Comparison of ENCODE assay signal across 8 cellular contexts in the genomic region with DNA sequence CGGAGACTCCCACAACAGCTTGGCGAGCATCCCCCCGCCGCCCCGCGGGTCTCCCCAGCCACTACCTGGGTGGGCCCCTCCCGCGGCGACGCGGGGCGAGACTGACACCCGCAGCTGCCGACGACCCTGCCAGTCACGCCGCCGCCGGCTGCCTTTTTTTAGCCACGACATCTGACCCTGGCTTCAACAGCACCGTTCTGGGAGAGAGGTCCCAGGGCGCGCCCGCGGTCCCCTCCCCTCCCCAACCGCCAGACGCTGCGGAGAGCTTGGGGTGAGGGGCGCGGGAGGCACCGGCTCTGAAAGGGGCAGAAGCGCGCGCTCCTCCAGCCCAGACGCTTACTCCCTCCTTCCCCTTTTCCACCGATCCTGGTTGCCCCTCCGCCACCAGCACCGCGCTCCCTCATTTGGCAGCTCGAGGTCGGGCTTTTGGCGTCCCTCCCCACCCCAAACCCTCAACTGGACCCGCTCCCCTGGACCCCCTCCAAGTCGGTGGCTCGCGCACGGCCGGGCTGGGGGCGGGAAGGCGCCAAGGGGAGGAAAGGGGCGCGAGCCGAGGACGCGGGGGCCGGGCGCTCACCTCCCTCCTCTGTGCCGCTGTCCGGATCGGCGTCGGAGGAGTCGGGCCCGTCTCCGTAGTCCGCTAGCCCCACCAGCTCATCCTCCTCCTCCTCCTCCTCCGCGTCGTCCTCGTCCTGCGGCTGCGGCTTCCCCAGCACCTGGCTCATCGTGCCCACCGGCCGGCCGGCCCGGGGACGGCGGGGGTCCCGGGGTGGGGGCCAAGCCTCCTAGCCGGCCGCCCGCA. TPM values are rescaled to one million over a fixed set of nuclear protein-coding genes. Genes with fewer than 3 reads are reported as not detected.
DNase-seq lines count a peak whose midpoint lies in the region; ATAC-seq and TF ChIP-seq lines count a peak whose summit lies in the region.

No MANE protein-coding gene starts in this region.

- ATAC-seq in GM19328 (IDR thresholded peaks at IDR 0.05; ENCODE audit: unreplicated experiment) (peak; percentile 37), HG03442 (IDR thresholded peaks at IDR 0.05; ENCODE audit: unreplicated experiment) (peak; percentile 47), left lobe of liver (peak; percentile 66), HG03457 (IDR thresholded peaks at IDR 0.05; ENCODE audit: unreplicated experiment) (no peak)

- DNase-seq in SW480 (ENCODE audit: low spot score) (peak; percentile 39), caudate nucleus (lab: John Stamatoyannopoulos, UW) (peak in 30 of 61 donors; percentile 11 to 77 (median 48)), left lobe of liver (ENCODE audit: low spot score) (peak; percentile 55)
- DNase-seq in stimulated activated CD4-positive, alpha-beta T cell treated with anti-CD3 and anti-CD28 coated beads, TNF-alpha, amount 100 ng/mL, for 4 hours (ENCODE audit: low read depth in 3 of 3), result peak in 2 of 3 experiments; percentile 2 to 26

- TF ChIP-seq CTCF in C4-2B (conservative IDR thresholded peaks at IDR 0.05), result no peak

- H3K27ac ChIP-seq in C4-2B, result peak overlapping the region; percentile 45; the same call in 1 of the 2 replicates
- H3K27ac ChIP-seq in caudate nucleus (ENCODE audit: low read depth, low read length), result peak overlapping the region; percentile 85

RNA-seq across cellular contexts. Expression of a gene that starts 0.6 kb away (rescaled TPM):
- total RNA-seq in left lobe of liver, result 7.9 TPM

RNA-seq across cellular contexts. Expression of a gene that starts 21.5 kb away (rescaled TPM):
- 7.1 TPM for total RNA-seq in left lobe of liver

RNA-seq across cellular contexts. Expression of a gene that starts 58.9 kb away (rescaled TPM):
- total RNA-seq in left lobe of liver, result 16.0 TPM
